ENCODE assay signal across 1 cellular context in genomic region chr9:136626740-136627642, GRCh38.
A peak's percentile ranks its signal among the peaks of the same experiment; 100 is the strongest.
TF ChIP-seq lines count a peak whose summit lies in the region.

No MANE protein-coding gene starts in this region.

TF ChIP-seq in K562, 482 proteins besides CTCF, POLR2A, EP300 and RAD21:
- TF ChIP-seq FOXP4 (CRISPR knock-in tag; IDR thresholded peaks at IDR 0.05; ENCODE audit: borderline replicate concordance) (no peak), HDAC6 (IDR thresholded peaks at IDR 0.05; ENCODE audit: low read depth, low read length) (no peak), DMBX1 (CRISPR knock-in tag; IDR thresholded peaks at IDR 0.05; ENCODE audit: borderline replicate concordance) (no peak), EHMT2 (IDR thresholded peaks at IDR 0.05) (no peak), RCOR1 (IDR thresholded peaks at IDR 0.05; ENCODE audit: borderline replicate concordance in 1 of 2, low read depth in 2 of 2, low read length in 2 of 2) (peak in 1 of 2 experiments; percentile 85; a peak in 2 of 4 replicates), ZNF696 (CRISPR knock-in tag; conservative IDR thresholded peaks at IDR 0.05) (no peak), ZNF146 (CRISPR knock-in tag; IDR thresholded peaks at IDR 0.05; ENCODE audit: unreplicated experiment) (no peak), ZNF655 (CRISPR knock-in tag; IDR thresholded peaks at IDR 0.05) (no peak), USF2 (CRISPR knock-in tag; IDR thresholded peaks at IDR 0.05) (no peak), TCF3 (CRISPR knock-in tag; IDR thresholded peaks at IDR 0.05) (peak; percentile 26; the same call in 1 of the 2 replicates), ZBTB33 (CRISPR knock-in tag; IDR thresholded peaks at IDR 0.05) (peak; percentile 90), ZNF280A (IDR thresholded peaks at IDR 0.05; ENCODE audit: low read depth, partially characterized antibody) (no peak), POLR3A (IDR thresholded peaks at IDR 0.05; ENCODE audit: borderline replicate concordance, extremely low read depth, insufficient read depth, insufficient read length) (no peak), GABPB1 (CRISPR knock-in tag; IDR thresholded peaks at IDR 0.05) (no peak), ARID2 (IDR thresholded peaks at IDR 0.05) (no peak), RAD51 (IDR thresholded peaks at IDR 0.05; ENCODE audit: borderline replicate concordance, low read depth) (no peak), KDM1A (IDR thresholded peaks at IDR 0.05) (0 out of 4 replicates have a peak, but pooled peaks of 1 of the 2 experiments have one; percentile 14), FOXP1 (CRISPR knock-in tag; IDR thresholded peaks at IDR 0.05) (no peak), ZNF76 (CRISPR knock-in tag; IDR thresholded peaks at IDR 0.05; ENCODE audit: borderline replicate concordance) (no peak), SRSF3 (IDR thresholded peaks at IDR 0.05; ENCODE audit: insufficient read depth, low read length) (no peak), KAT2B (IDR thresholded peaks at IDR 0.05; ENCODE audit: low read depth, low read length) (no peak), ZNF830 (CRISPR knock-in tag; IDR thresholded peaks at IDR 0.05) (no peak), ZFP91 (CRISPR knock-in tag; IDR thresholded peaks at IDR 0.05) (no peak), FOXA3 (CRISPR knock-in tag; conservative IDR thresholded peaks at IDR 0.05 in 1 of 2, IDR thresholded peaks at IDR 0.05 in 1 of 2) (peak in 1 of 2 experiments; percentile 8; a peak in 1 of 4 replicates), GTF2E2 (tag; IDR thresholded peaks at IDR 0.05) (no peak), JUND (IDR thresholded peaks at IDR 0.05; ENCODE audit: borderline replicate concordance, low read depth, low read length) (no peak), JUND (tag; IDR thresholded peaks at IDR 0.05; ENCODE audit: borderline replicate concordance, low read depth, low read length) (no peak), VEZF1 (CRISPR knock-in tag; IDR thresholded peaks at IDR 0.05) (peak; percentile 55), ARID1B (IDR thresholded peaks at IDR 0.05) (no peak), ELF1 (tag; IDR thresholded peaks at IDR 0.05) (no peak), ZHX1 (conservative IDR thresholded peaks at IDR 0.05; ENCODE audit: low read length) (no peak), ZNF263 (CRISPR knock-in tag; IDR thresholded peaks at IDR 0.05; ENCODE audit: borderline replicate concordance) (no peak), GABPB2 (CRISPR knock-in tag; conservative IDR thresholded peaks at IDR 0.05) (no peak), ARID4B (CRISPR knock-in tag; IDR thresholded peaks at IDR 0.05) (no peak), CXXC5 (CRISPR knock-in tag; IDR thresholded peaks at IDR 0.05) (no peak), GMEB1 (CRISPR knock-in tag; IDR thresholded peaks at IDR 0.05) (no peak), ZNF354B (CRISPR knock-in tag; IDR thresholded peaks at IDR 0.05) (no peak), GTF2F1 (IDR thresholded peaks at IDR 0.05; ENCODE audit: low read depth, low read length) (no peak), ATF1 (CRISPR knock-in tag; IDR thresholded peaks at IDR 0.05) (no peak), ATF1 (tag; IDR thresholded peaks at IDR 0.05) (no peak), DACH1 (IDR thresholded peaks at IDR 0.05; ENCODE audit: partially characterized antibody) (no peak)
